ENCODE assay signal across 25 cellular contexts in the genomic region with DNA sequence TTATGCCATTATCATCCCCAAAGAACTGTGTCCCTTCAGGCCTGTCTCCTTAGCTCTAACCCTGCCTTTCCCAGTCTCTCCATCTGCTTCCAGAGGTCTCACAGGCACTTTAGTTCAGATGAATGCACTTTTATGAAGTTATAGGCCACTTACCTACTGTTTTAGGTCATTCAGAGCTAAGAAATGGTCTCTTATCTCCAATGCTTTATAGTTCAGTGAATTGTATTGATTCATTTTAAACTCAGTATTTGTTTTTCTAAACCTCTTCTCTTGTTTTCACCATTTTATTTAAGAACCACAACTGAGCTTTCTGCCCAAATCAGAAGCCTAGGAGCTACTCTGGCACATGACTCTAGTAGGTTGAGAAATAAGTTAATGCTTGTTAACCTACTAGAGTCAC.
"Had no signal": no experiment of that assay in that cellular context is flagged by ENCODE, and none has a peak within 500 bp of the region (broad histone marks: within the 10 kb centered on the region; RNA-seq: fewer than 3 reads in every experiment).

No MANE protein-coding gene starts in this region.

- H3K36me3 ChIP-seq: stomach, suprapubic skin, thoracic aorta, thyroid gland, tibial artery, tibial nerve, transverse colon, upper lobe of left lung, upper lobe of right lung, uterus, vagina had no signal

- H3K4me3 ChIP-seq: stomach, suprapubic skin, testis, thoracic aorta, thyroid gland, tibial artery, tibial nerve, transverse colon, upper lobe of left lung, upper lobe of right lung, uterus, vagina had no signal

- DNase-seq: stimulated activated CD4-positive, alpha-beta T cell treated with anti-CD3 and anti-CD28 coated beads, Interleukin-2, amount 100 ng/mL, for 48 hours; stimulated activated CD4-positive, alpha-beta T cell treated with anti-CD3 and anti-CD28 coated beads, Interleukin-4, amount 100 ng/mL, for 1 hour; stimulated activated CD4-positive, alpha-beta T cell treated with anti-CD3 and anti-CD28 coated beads, Interleukin-4, amount 100 ng/mL, for 24 hours; stimulated activated CD4-positive, alpha-beta T cell treated with anti-CD3 and anti-CD28 coated beads, Interleukin-4, amount 100 ng/mL, for 4 hours; stimulated activated CD8-positive, alpha-beta memory T cell treated with anti-CD3 and anti-CD28 coated beads, Interleukin-4, amount 100 ng/mL, for 48 hours; stimulated activated naive B cell treated with anti-CD40 and anti-IgM and Interleukin-4, amounts not matched to agents 10 μg/mL and 1 μg/mL and 100 μg/mL, for 72 hours; stimulated activated naive CD4-positive, alpha-beta T cell; stimulated activated naive CD4-positive, alpha-beta T cell treated with Interleukin-2 at 50 U/mL for 16 hours; stimulated activated naive CD8-positive, alpha-beta T cell treated with anti-CD3 and anti-CD28 coated beads, Interleukin-15, amount 100 ng/mL, for 72 hours; stomach; substantia nigra; testis; thyroid gland; tibial artery; transverse colon; trophoblast cell; upper lobe of left lung; upper lobe of right lung; uterus had no signal

- H3K27me3 ChIP-seq: stomach, suprapubic skin, testis, thyroid gland, tibial artery, tibial nerve, transverse colon, upper lobe of left lung, upper lobe of right lung, uterus, vagina had no signal

- H3K9me3 ChIP-seq: stomach, suprapubic skin, testis, thoracic aorta, thyroid gland, tibial artery, upper lobe of left lung, upper lobe of right lung, uterus, vagina had no signal

- H3K4me1 ChIP-seq: suprapubic skin, thyroid gland, tibial artery, tibial nerve, transverse colon, upper lobe of left lung, upper lobe of right lung, uterus, vagina had no signal

- ATAC-seq: stimulated activated effector memory CD8-positive, alpha-beta T cell treated with anti-CD3 and anti-CD28 coated beads, Interleukin-12 subunit alpha, Interleukin-12 subunit beta, amount 100 ng/mL, for 72 hours; stimulated activated memory B cell treated with anti-CD40 and anti-IgM and Interleukin-4, amounts not matched to agents 10 μg/mL and 1 μg/mL and 100 μg/mL, for 72 hours; stimulated activated naive B cell treated with anti-CD40 and anti-IgM and Interleukin-4, amounts not matched to agents 10 μg/mL and 1 μg/mL and 100 μg/mL, for 72 hours; stimulated activated naive CD8-positive, alpha-beta T cell treated with anti-CD3 and anti-CD28 coated beads, Interleukin-15, amount 100 ng/mL, for 72 hours; upper lobe of right lung had no signal

- H3K27ac ChIP-seq: stomach, suprapubic skin, testis, thoracic aorta, thyroid gland, tibial artery, tibial nerve, transverse colon, upper lobe of left lung, upper lobe of right lung, uterus, vagina had no signal
